Comparison of ENCODE assay signal across 1 cellular context in the genomic region with DNA sequence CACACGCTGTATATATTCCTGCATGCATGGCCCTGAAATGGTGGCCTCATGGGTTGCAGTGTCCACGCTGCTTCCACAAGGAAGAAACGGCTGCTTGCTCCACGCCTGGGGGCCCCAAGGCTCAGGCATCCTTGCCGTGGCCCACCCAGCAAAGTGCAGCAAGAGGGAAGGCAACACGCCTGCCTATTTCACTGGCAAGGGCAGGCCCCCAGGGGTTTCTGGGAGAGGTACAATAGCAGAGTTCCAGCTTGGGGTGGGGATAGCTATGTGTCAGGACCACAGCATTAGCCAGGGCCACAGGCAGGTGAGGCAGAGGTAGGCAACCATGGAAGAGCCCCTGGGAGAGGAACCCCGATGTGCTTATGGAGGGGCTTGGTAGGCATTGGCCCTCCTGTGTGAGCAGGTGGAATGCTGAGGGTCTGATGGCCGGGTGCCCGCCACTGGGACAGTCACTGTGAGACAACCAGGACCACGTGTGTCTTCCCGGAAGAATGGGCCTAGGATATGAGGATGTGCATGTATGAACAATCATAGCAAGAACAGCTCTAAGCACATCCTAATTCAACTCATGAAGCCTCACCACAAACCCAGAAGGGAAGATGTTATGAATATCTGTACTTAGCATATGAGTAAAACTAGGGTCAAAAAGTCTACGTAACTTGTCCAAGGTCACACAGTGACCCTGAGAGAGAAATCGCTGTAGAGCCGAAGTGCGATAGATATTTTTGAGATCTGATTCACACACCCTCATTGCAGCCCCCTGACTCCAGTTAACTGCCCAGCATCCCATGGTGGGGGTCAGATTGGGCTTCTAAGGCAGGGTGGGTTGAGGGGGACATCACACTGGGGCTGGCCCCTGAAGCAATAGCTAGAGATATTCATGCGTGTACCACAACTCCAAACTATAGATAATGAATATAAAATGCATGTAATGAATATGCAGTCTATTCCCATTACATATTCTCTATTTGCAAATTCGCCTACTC.
TF ChIP-seq lines count a peak whose summit lies in the region.

No MANE protein-coding gene starts in this region.

TF ChIP-seq in GM12878, 131 proteins besides CTCF, POLR2A, EP300 and RAD21:
- TF ChIP-seq EED (IDR thresholded peaks at IDR 0.05; ENCODE audit: low read depth) (peak; percentile 78; the same call in 1 of the 2 replicates), RUNX3 (IDR thresholded peaks at IDR 0.05; ENCODE audit: low read length) (peak; percentile 95), JUND (IDR thresholded peaks at IDR 0.05; ENCODE audit: low read depth, low read length) (no peak), SPI1 (IDR thresholded peaks at IDR 0.05; ENCODE audit: borderline replicate concordance, insufficient read depth, low read depth, low read length) (peak; percentile 24; the same call in 1 of the 2 replicates), NR2C1 (IDR thresholded peaks at IDR 0.05) (no peak), RB1 (IDR thresholded peaks at IDR 0.05; ENCODE audit: borderline replicate concordance) (no peak), BCL11A (IDR thresholded peaks at IDR 0.05; ENCODE audit: low read depth, low read length) (peak; percentile 60; the same call in 1 of the 2 replicates), POLR2AphosphoS2 (IDR thresholded peaks at IDR 0.05; ENCODE audit: low read depth, low read length) (no peak), CEBPB (IDR thresholded peaks at IDR 0.05; ENCODE audit: borderline replicate concordance in 1 of 2, low read depth in 2 of 2, low read length in 2 of 2) (no peak), CREM (IDR thresholded peaks at IDR 0.05; ENCODE audit: low read depth) (peak; percentile 57; the same call in 1 of the 2 replicates), FOS (IDR thresholded peaks at IDR 0.05; ENCODE audit: borderline replicate concordance, extremely low read depth, insufficient read length) (no peak), ETV6 (conservative IDR thresholded peaks at IDR 0.05 in 1 of 2, IDR thresholded peaks at IDR 0.05 in 1 of 2; ENCODE audit: borderline replicate concordance in 1 of 2, low read depth in 1 of 2) (peak in 1 of 2 experiments; percentile 91; a peak in 2 of 4 replicates), STAT1 (conservative IDR thresholded peaks at IDR 0.05) (no peak), RAD51 (IDR thresholded peaks at IDR 0.05) (no peak), ZBTB40 (IDR thresholded peaks at IDR 0.05; ENCODE audit: borderline replicate concordance) (no peak), E4F1 (IDR thresholded peaks at IDR 0.05; ENCODE audit: borderline replicate concordance, partially characterized antibody) (no peak), NFIC (IDR thresholded peaks at IDR 0.05; ENCODE audit: low read depth, low read length) (peak; percentile 81; the same call in 1 of the 2 replicates), TARDBP (IDR thresholded peaks at IDR 0.05; ENCODE audit: borderline replicate concordance) (no peak), ATF2 (IDR thresholded peaks at IDR 0.05; ENCODE audit: low read length) (peak; percentile 60), NFXL1 (IDR thresholded peaks at IDR 0.05; ENCODE audit: borderline replicate concordance) (no peak), ZNF274 (IDR thresholded peaks at IDR 0.05; ENCODE audit: insufficient read depth, insufficient read length) (no peak), HDAC6 (IDR thresholded peaks at IDR 0.05; ENCODE audit: unreplicated experiment) (no peak), IRF4 (IDR thresholded peaks at IDR 0.05; ENCODE audit: low read depth, low read length) (peak; percentile 85; the same call in 1 of the 2 replicates), ESRRA (IDR thresholded peaks at IDR 0.05; ENCODE audit: low read length) (peak; percentile 57; the same call in 1 of the 2 replicates), MEF2A (IDR thresholded peaks at IDR 0.05; ENCODE audit: insufficient read depth, low read depth, low read length) (0 out of 2 replicates have a peak, but pooled peaks have one; percentile 20), SREBF2 (IDR thresholded peaks at IDR 0.05; ENCODE audit: low read length) (no peak), ZSCAN29 (IDR thresholded peaks at IDR 0.05) (no peak), JUNB (IDR thresholded peaks at IDR 0.05) (peak; percentile 92), FOXM1 (IDR thresholded peaks at IDR 0.05; ENCODE audit: low read depth, low read length) (peak; percentile 44; the same call in 1 of the 2 replicates), RELA (IDR thresholded peaks at IDR 0.05; ENCODE audit: borderline replicate concordance, partially characterized antibody) (no peak), ASH2L (IDR thresholded peaks at IDR 0.05; ENCODE audit: borderline replicate concordance, low read depth) (no peak), ZBED1 (IDR thresholded peaks at IDR 0.05; ENCODE audit: borderline replicate concordance) (peak; percentile 45; the same call in 1 of the 2 replicates), CBFB (IDR thresholded peaks at IDR 0.05; ENCODE audit: low read depth) (peak; percentile 63; the same call in 1 of the 2 replicates), SMAD1 (IDR thresholded peaks at IDR 0.05; ENCODE audit: low read depth, partially characterized antibody) (no peak)
- TF ChIP-seq, protein P1, sequence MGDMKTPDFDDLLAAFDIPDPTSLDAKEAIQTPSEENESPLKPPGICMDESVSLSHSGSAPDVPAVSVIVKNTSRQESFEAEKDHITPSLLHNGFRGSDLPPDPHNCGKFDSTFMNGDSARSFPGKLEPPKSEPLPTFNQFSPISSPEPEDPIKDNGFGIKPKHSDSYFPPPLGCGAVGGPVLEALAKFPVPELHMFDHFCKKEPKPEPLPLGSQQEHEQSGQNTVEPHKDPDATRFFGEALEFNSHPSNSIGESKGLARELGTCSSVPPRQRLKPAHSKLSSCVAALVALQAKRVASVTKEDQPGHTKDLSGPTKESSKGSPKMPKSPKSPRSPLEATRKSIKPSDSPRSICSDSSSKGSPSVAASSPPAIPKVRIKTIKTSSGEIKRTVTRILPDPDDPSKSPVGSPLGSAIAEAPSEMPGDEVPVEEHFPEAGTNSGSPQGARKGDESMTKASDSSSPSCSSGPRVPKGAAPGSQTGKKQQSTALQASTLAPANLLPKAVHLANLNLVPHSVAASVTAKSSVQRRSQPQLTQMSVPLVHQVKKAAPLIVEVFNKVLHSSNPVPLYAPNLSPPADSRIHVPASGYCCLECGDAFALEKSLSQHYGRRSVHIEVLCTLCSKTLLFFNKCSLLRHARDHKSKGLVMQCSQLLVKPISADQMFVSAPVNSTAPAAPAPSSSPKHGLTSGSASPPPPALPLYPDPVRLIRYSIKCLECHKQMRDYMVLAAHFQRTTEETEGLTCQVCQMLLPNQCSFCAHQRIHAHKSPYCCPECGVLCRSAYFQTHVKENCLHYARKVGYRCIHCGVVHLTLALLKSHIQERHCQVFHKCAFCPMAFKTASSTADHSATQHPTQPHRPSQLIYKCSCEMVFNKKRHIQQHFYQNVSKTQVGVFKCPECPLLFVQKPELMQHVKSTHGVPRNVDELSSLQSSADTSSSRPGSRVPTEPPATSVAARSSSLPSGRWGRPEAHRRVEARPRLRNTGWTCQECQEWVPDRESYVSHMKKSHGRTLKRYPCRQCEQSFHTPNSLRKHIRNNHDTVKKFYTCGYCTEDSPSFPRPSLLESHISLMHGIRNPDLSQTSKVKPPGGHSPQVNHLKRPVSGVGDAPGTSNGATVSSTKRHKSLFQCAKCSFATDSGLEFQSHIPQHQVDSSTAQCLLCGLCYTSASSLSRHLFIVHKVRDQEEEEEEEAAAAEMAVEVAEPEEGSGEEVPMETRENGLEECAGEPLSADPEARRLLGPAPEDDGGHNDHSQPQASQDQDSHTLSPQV (IDR thresholded peaks at IDR 0.05), result no peak
